Comparison of ENCODE assay signal across 8 cellular contexts in genomic region chr1:31789259-31790065, GRCh38. TPM values are rescaled to one million over a fixed set of nuclear protein-coding genes. Genes with fewer than 3 reads are reported as not detected.
DNase-seq lines count a peak whose midpoint lies in the region; ATAC-seq and TF ChIP-seq lines count a peak whose summit lies in the region.

No MANE protein-coding gene starts in this region.

- peaks cover 0 to 15% of the 10 kb centered on the region in 2 donors for H3K4me1 ChIP-seq in right atrium auricular region
- H3K4me1 ChIP-seq in prostate gland (replicated peaks): no peaks in the 10 kb centered on the region
- H3K4me1 ChIP-seq in upper lobe of right lung: peaks cover 3% of the 10 kb centered on the region

- TF ChIP-seq POLR2A in prostate gland (IDR thresholded peaks at IDR 0.05): no peak

- DNase-seq in DMS79 treated with DMSO at 0.1 percent for 48 hours (lab: John Stamatoyannopoulos, UW): peak; percentile 74
- peak; percentile 84 for DNase-seq in NCI-H1436 (lab: John Stamatoyannopoulos, UW)
- peak; percentile 24 to 98 (median 90) for DNase-seq in amygdala (lab: John Stamatoyannopoulos, UW)
- DNase-seq in right atrium auricular region (ENCODE audit: low spot score): peak; percentile 96
- peak; percentile 95 for DNase-seq in prostate gland (ENCODE audit: low spot score)
- DNase-seq in upper lobe of right lung: peak; percentile 97

- no peaks in the 10 kb centered on the region for H3K36me3 Mint-ChIP-seq in T-helper 1 cell treated with Interleukin-12 subunit alpha and Interleukin-12 subunit beta and Interleukin-4 antibody, amounts not matched to agents 30 μg/mL and 1 μg/mL, for 36 hours (ENCODE audit: low read depth)

- H3K27ac ChIP-seq in right atrium auricular region (peak overlapping the region; percentile 74 to 81), prostate gland (peak overlapping the region; percentile 84 to 85), upper lobe of right lung (no peak overlapping the region)

- H3K27me3 Mint-ChIP-seq in T-helper 1 cell treated with Interleukin-12 subunit alpha and Interleukin-12 subunit beta and Interleukin-4 antibody, amounts not matched to agents 30 μg/mL and 1 μg/mL, for 36 hours (ENCODE audit: low read depth): no peaks in the 10 kb centered on the region

- peak overlapping the region; percentile 24 for H3K27ac Mint-ChIP-seq in T-helper 1 cell treated with Interleukin-12 subunit alpha and Interleukin-12 subunit beta and Interleukin-4 antibody, amounts not matched to agents 30 μg/mL and 1 μg/mL, for 36 hours

- TF ChIP-seq CTCF in right atrium auricular region (IDR thresholded peaks at IDR 0.05) (peak; percentile 96 to 99), prostate gland (IDR thresholded peaks at IDR 0.05) (peak; percentile 92 to 99 (median 96)), upper lobe of right lung (IDR thresholded peaks at IDR 0.05) (peak; percentile 77)

- H3K27me3 ChIP-seq in right atrium auricular region (no peaks in the 10 kb centered on the region), prostate gland (replicated peaks; ENCODE audit: insufficient read depth) (no peaks in the 10 kb centered on the region), upper lobe of right lung (no peaks in the 10 kb centered on the region)

- intact Hi-C loops in prostate gland (cut with DNase I) (loop anchor here (2.0 to 10.0 kb wide), 4 partner anchors 25 to 227 kb away; partner anchors contain the start of gene ADGRB2), upper lobe of right lung (cut with DNase I) (loop anchor here (5.0 kb wide), 1 partner anchor 122 kb away; no protein-coding TSS in a partner anchor)

- H3K9me3 ChIP-seq in right atrium auricular region (no peaks in the 10 kb centered on the region), prostate gland (no peaks in the 10 kb centered on the region), upper lobe of right lung (no peaks in the 10 kb centered on the region)

- H3K4me3 Mint-ChIP-seq in T-helper 1 cell treated with Interleukin-12 subunit alpha and Interleukin-12 subunit beta and Interleukin-4 antibody, amounts not matched to agents 30 μg/mL and 1 μg/mL, for 36 hours: peak overlapping the region; percentile 90

- peaks cover 11% of the 10 kb centered on the region for H3K4me1 Mint-ChIP-seq in T-helper 1 cell treated with Interleukin-12 subunit alpha and Interleukin-12 subunit beta and Interleukin-4 antibody, amounts not matched to agents 30 μg/mL and 1 μg/mL, for 36 hours (ENCODE audit: low read depth)

- ATAC-seq in HG02571 (IDR thresholded peaks at IDR 0.05; ENCODE audit: unreplicated experiment): peak; percentile 45
- peak; percentile 92 for ATAC-seq in upper lobe of right lung

- H3K36me3 ChIP-seq in right atrium auricular region (no peaks in the 10 kb centered on the region), prostate gland (no peaks in the 10 kb centered on the region), upper lobe of right lung (no peaks in the 10 kb centered on the region)

- H3K4me3 ChIP-seq in right atrium auricular region (peak overlapping the region; percentile 52 to 67), prostate gland (peak overlapping the region; percentile 40 to 56), upper lobe of right lung (peak overlapping the region; percentile 70)

- WGBS in prostate gland: 16% methylated on average over 26 of the region's 26 CpGs

- H3K9me3 Mint-ChIP-seq in T-helper 1 cell treated with Interleukin-12 subunit alpha and Interleukin-12 subunit beta and Interleukin-4 antibody, amounts not matched to agents 30 μg/mL and 1 μg/mL, for 36 hours: no peaks in the 10 kb centered on the region

RNA-seq across cellular contexts. Expression of gene ADGRB2, which starts 25.3 kb away (rescaled TPM):
- total RNA-seq in right atrium auricular region (10 to 100 TPM; 14.4 to 19.1 TPM), prostate gland (10 to 100 TPM in 1 of 2 donors, 1 to 10 TPM in 1; 3.0 to 10.2 TPM), upper lobe of right lung (0.69 TPM)

RNA-seq across cellular contexts. Expression of gene SPOCD1, which starts 26.4 kb away (rescaled TPM):
- total RNA-seq in right atrium auricular region (under 1 TPM in 1 of 2 donors, not detected in 1; 0.43 TPM), prostate gland (10 to 100 TPM in 1 of 2 donors, not detected in 1; 21.6 TPM), upper lobe of right lung (31.4 TPM)
